Comparison of ENCODE assay signal across 21 cellular contexts in genomic region chr6:46973029-46973428, GRCh38. TPM values are rescaled to one million over a fixed set of nuclear protein-coding genes. Genes with fewer than 3 reads are reported as not detected.
DNase-seq lines count a peak whose midpoint lies in the region; ATAC-seq and TF ChIP-seq lines count a peak whose summit lies in the region.
"Had no signal": no experiment of that assay in that cellular context is flagged by ENCODE, and none has a peak within 500 bp of the region (broad histone marks: within the 10 kb centered on the region; RNA-seq: fewer than 3 reads in every experiment).

No MANE protein-coding gene starts in this region.

- H3K9ac ChIP-seq in HCT116 (ENCODE audit: low read length), result no peak overlapping the region
- H3K9ac ChIP-seq: GM23248 had no signal

- no peak for TF ChIP-seq RAD21 in HCT116 (IDR thresholded peaks at IDR 0.05; ENCODE audit: low read depth)

- H3F3A ChIP-seq in PC-9 (ENCODE audit: insufficient read depth, low read depth), result no peaks in the 10 kb centered on the region

- RAD21 ChIA-PET in HCT116 (lab: Charles Lee; ENCODE audit: low non-redundant PET in 1 of 2, low total read pairs in 2 of 2, uncharacterized antibody in 2 of 2, unreplicated experiment in 2 of 2), result no interaction called here

- no peak for TF ChIP-seq CTCF in HCT116 (IDR thresholded peaks at IDR 0.05 in 2 of 3, conservative IDR thresholded peaks at IDR 0.05 in 1 of 3; ENCODE audit: borderline replicate concordance in 1 of 3, insufficient read depth in 1 of 3, low read depth in 2 of 3, low read length in 2 of 3)
- no peak for TF ChIP-seq CTCF in PC-9 (conservative IDR thresholded peaks at IDR 0.05)
- TF ChIP-seq CTCF in left lung (IDR thresholded peaks at IDR 0.05), result no peak

- no peaks in the 10 kb centered on the region for H3K9me3 ChIP-seq in HCT116 (ENCODE audit: control insufficient read depth in 1 of 2, insufficient read depth in 1 of 2, low read depth in 1 of 2, low read length in 2 of 2)
- H3K9me3 ChIP-seq in PC-9 (ENCODE audit: insufficient read depth, low read depth), result no peaks in the 10 kb centered on the region
- H3K9me3 ChIP-seq in left lung, result no peaks in the 10 kb centered on the region
- H3K9me3 ChIP-seq: BE2C, Caco-2, HAP-1 had no signal

- no peak overlapping the region for H3K27ac Mint-ChIP-seq in activated CD8-positive, alpha-beta memory T cell treated with anti-CD3 and anti-CD28 coated beads, Interleukin-2, amount 10 ng/mL, durations not matched to agents 7 days and 5 days
- H3K27ac Mint-ChIP-seq: CD4-positive, alpha-beta T cell; IgD-negative memory B cell had no signal

- H3K36me3 ChIP-seq in HCT116 (ENCODE audit: control insufficient read depth in 1 of 2, insufficient read depth in 2 of 2, low read length in 2 of 2) (no peaks in the 10 kb centered on the region), PC-9 (ENCODE audit: low read depth) (no peaks in the 10 kb centered on the region), left lung (no peaks in the 10 kb centered on the region)
- H3K36me3 ChIP-seq: BE2C, HAP-1 had no signal

- CTCF ChIA-PET in HCT116 (lab: Charles Lee) (no interaction called here), PC-9 (lab: Charles Lee) (no interaction called here)
- CTCF ChIA-PET in activated CD8-positive, alpha-beta memory T cell treated with anti-CD3 and anti-CD28 coated beads, Interleukin-2, amount 10 ng/mL, durations not matched to agents 7 days and 5 days (lab: Charles Lee), result no interaction called here

- H3K36me3 Mint-ChIP-seq in activated CD8-positive, alpha-beta memory T cell treated with anti-CD3 and anti-CD28 coated beads, Interleukin-2, amount 10 ng/mL, durations not matched to agents 7 days and 5 days, result no peaks in the 10 kb centered on the region
- H3K36me3 Mint-ChIP-seq: IgD-negative memory B cell had no signal

- peaks cover 5% of the 10 kb centered on the region for H3K27me3 Mint-ChIP-seq in activated CD8-positive, alpha-beta memory T cell treated with anti-CD3 and anti-CD28 coated beads, Interleukin-2, amount 10 ng/mL, durations not matched to agents 7 days and 5 days

- H3K79me2 ChIP-seq in HCT116 (ENCODE audit: insufficient read depth, low read length) (no peaks in the 10 kb centered on the region), PC-9 (ENCODE audit: low read depth) (no peaks in the 10 kb centered on the region)

- DNase-seq in CD1c-positive myeloid dendritic cell (ENCODE audit: extremely low spot score), result peak; percentile 7
- DNase-seq in HCT116 (ENCODE audit: low read depth, low spot score), result no peak
- DNase-seq in PC-9, result peak in 1 of 2 experiments; percentile 60
- no peak for DNase-seq in left lung
- DNase-seq in activated CD8-positive, alpha-beta memory T cell treated with anti-CD3 and anti-CD28 coated beads, Interleukin-2, amount 10 ng/mL, durations not matched to agents 7 days and 5 days, result no peak
- no peak for DNase-seq in NCI-H510A (lab: John Stamatoyannopoulos, UW)
- DNase-seq in KG1 (lab: John Stamatoyannopoulos, UW), result no peak
- DNase-seq: ACHN; BE2C; C1 segment of cervical spinal cord; Caco-2; CD4-positive, alpha-beta T cell; DMS79 treated with DMSO at 0.1 percent for 48 hours; GF-D8; GM23248; KBM-7 had no signal

- H3K4me3 ChIP-seq in HCT116 (replicated peaks in 1 of 2; ENCODE audit: low read depth in 1 of 2, low read length in 2 of 2), result no peak overlapping the region
- no peak overlapping the region for H3K4me3 ChIP-seq in PC-9
- H3K4me3 ChIP-seq in left lung, result no peak overlapping the region
- H3K4me3 ChIP-seq: GM23248, HAP-1 had no signal

- H3K27ac ChIP-seq in HCT116 (ENCODE audit: low read depth, low read length), result no peak overlapping the region
- 0 out of 2 replicates have a peak overlapping the region, but pooled peaks have one; percentile 7 for H3K27ac ChIP-seq in PC-9
- H3K27ac ChIP-seq in left lung, result peak overlapping the region in 1 of 2 donors; percentile 18
- H3K27ac ChIP-seq: GM23248, HL-60 had no signal

- H4K20me1 ChIP-seq in HCT116 (ENCODE audit: insufficient read depth), result no peaks in the 10 kb centered on the region
- H4K20me1 ChIP-seq in PC-9 (ENCODE audit: insufficient read depth), result no peaks in the 10 kb centered on the region

- BruUV-seq in HCT116 (replicated peaks; lab: Mats Ljungman, UMichigan), result no TSS peak
- BruUV-seq in PC-9 (replicated peaks; lab: Mats Ljungman, UMichigan), result no TSS peak

- H3K27me3 ChIP-seq in HCT116 (ENCODE audit: insufficient read depth, low read length), result no peaks in the 10 kb centered on the region
- no peaks in the 10 kb centered on the region for H3K27me3 ChIP-seq in PC-9 (ENCODE audit: insufficient read depth, low read depth)
- H3K27me3 ChIP-seq in left lung, result no peaks in the 10 kb centered on the region

- POLR2A ChIA-PET in HCT116 (lab: Charles Lee) (no interaction called here), PC-9 (lab: Charles Lee; ENCODE audit: unreplicated experiment) (interaction anchor here (0.6 kb wide), 1 partner anchor 195 kb away, joined by 3 read pairs; no protein-coding TSS in a partner anchor)

- H3K4me1 ChIP-seq in HCT116 (ENCODE audit: control insufficient read depth in 1 of 2, insufficient read depth in 2 of 2, low read length in 2 of 2) (no peaks in the 10 kb centered on the region), PC-9 (replicated peaks; ENCODE audit: insufficient read depth) (peaks cover 19% of the 10 kb centered on the region), left lung (no peaks in the 10 kb centered on the region)
- H3K4me1 ChIP-seq: BE2C, Caco-2, HAP-1 had no signal

- ATAC-seq in HCT116 (no peak), left lung (peak; percentile 30), HG03469 (IDR thresholded peaks at IDR 0.05; ENCODE audit: unreplicated experiment) (no peak)
- ATAC-seq in activated CD8-positive, alpha-beta memory T cell treated with anti-CD3 and anti-CD28 coated beads, Interleukin-2, amount 10 ng/mL, durations not matched to agents 7 days and 5 days, result no peak

- no peaks in the 10 kb centered on the region for H3K4me1 Mint-ChIP-seq in activated CD8-positive, alpha-beta memory T cell treated with anti-CD3 and anti-CD28 coated beads, Interleukin-2, amount 10 ng/mL, durations not matched to agents 7 days and 5 days
- H3K4me1 Mint-ChIP-seq: IgD-negative memory B cell had no signal

- H3K9me2 ChIP-seq in HCT116 (ENCODE audit: insufficient read depth) (no peaks in the 10 kb centered on the region), PC-9 (ENCODE audit: insufficient read depth) (no peaks in the 10 kb centered on the region)

- H2AFZ ChIP-seq in HCT116 (ENCODE audit: low read depth, low read length, poor library complexity, severe bottlenecking), result peak overlapping the region; percentile 23
- H2AFZ ChIP-seq in PC-9, result no peak overlapping the region
- H2AFZ ChIP-seq: GM23248 had no signal

- no peak for TF ChIP-seq POLR2A in HCT116 (IDR thresholded peaks at IDR 0.05; ENCODE audit: borderline replicate concordance, extremely low read depth, insufficient read depth, insufficient read length)

- no peak overlapping the region for H3K4me3 Mint-ChIP-seq in activated CD8-positive, alpha-beta memory T cell treated with anti-CD3 and anti-CD28 coated beads, Interleukin-2, amount 10 ng/mL, durations not matched to agents 7 days and 5 days
- H3K4me3 Mint-ChIP-seq: CD4-positive, alpha-beta T cell; IgD-negative memory B cell had no signal

- no peaks in the 10 kb centered on the region for H3K9me3 Mint-ChIP-seq in activated CD8-positive, alpha-beta memory T cell treated with anti-CD3 and anti-CD28 coated beads, Interleukin-2, amount 10 ng/mL, durations not matched to agents 7 days and 5 days (ENCODE audit: low read depth)
- H3K9me3 Mint-ChIP-seq: CD4-positive, alpha-beta T cell; IgD-negative memory B cell had no signal

- H3K4me2 ChIP-seq in HCT116 (ENCODE audit: low read length), result no peak overlapping the region
- peak overlapping the region; percentile 26 for H3K4me2 ChIP-seq in PC-9

- intact Hi-C loops in HCT116 (cut with micrococcal nuclease), result no loop called here
- intact Hi-C loops in PC-9 (cut with micrococcal nuclease; ENCODE audit: unreplicated experiment), result no loop called here
- intact Hi-C loops in left lung (cut with DNase I), result no loop called here

TF ChIP-seq in HCT116, 20 proteins besides CTCF, POLR2A, EP300 and RAD21 (continues in another document):
- TF ChIP-seq SIN3A (IDR thresholded peaks at IDR 0.05; ENCODE audit: low read depth), result no peak
- no peak for TF ChIP-seq ZFX (IDR thresholded peaks at IDR 0.05)
- no peak for TF ChIP-seq FOSL1 (IDR thresholded peaks at IDR 0.05; ENCODE audit: low read depth)
- TF ChIP-seq JUND (IDR thresholded peaks at IDR 0.05), result no peak
- no peak for TF ChIP-seq REST (IDR thresholded peaks at IDR 0.05; ENCODE audit: low read depth)

RNA-seq across cellular contexts. Expression of gene ADGRF5, which starts 51.3 kb away (rescaled TPM):
- 0.17 TPM for total RNA-seq in HCT116 (2021; ENCODE audit: unreplicated experiment)
- polyA plus RNA-seq in HCT116 (2012), result not detected in 2 replicates
- 23.1 and 40.0 TPM in 2 replicates for total RNA-seq in PC-9 (2021)
- 100 to 1,000 TPM; 219 to 357 TPM for total RNA-seq in left lung
- not detected for total RNA-seq in activated CD8-positive, alpha-beta memory T cell treated with anti-CD3 and anti-CD28 coated beads, Interleukin-2, amount 10 ng/mL, durations not matched to agents 7 days and 5 days
- total RNA-seq: Caco-2; CD4-positive, alpha-beta T cell; H4 had no signal
- polyA plus RNA-seq: IgD-negative memory B cell had no signal

Comparison
In these comparisons a context has a peak if more than half of its experiments do, and no peak if none do; other contexts are left out.
1. RNA of gene ADGRF5, which starts 51.3 kb away (total RNA-seq): 219 to 357 TPM in left lung and 23.1 to 40.0 TPM in PC-9; 0.17 TPM in HCT116 (single experiment) and not detected in activated CD8-positive, alpha-beta memory T cell treated with anti-CD3 and anti-CD28 coated beads, Interleukin-2, amount 10 ng/mL, durations not matched to agents 7 days and 5 days; every median in the first group is over 10 times any median in the second.